Comparison of ENCODE assay signal across 8 cellular contexts in the genomic region with DNA sequence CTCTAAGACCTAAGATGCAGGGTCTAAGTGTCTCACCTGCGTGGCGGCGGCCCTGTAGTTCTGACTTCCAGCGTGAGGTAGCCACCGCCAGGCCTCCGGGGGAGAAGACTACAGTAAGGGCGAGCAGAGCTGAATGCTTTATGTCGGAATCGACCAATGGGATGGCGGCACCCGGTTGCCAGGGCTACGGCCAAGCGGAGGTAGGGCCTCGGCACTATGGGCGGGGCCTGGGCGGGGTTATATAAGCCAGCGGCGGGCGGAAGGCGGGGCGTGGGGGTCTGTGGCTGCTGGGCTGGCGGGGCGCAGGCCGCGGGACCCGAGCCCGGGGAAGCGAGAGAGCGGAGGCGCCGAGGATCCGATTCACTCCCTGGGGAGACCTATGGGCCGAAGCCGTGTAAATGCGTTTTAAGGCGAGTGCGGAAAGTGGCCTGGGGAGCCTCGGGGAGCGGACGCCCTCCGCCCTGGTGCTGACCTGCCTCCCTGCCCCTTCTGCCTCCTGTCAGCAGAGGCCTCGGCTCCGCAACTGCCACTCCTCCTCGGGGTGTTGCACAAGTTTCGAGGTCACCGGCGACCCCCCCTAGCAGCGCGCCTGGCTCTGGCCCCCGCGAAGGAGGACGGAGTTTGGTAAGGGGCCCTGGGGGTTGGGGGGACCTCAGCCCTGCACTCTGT. TPM values are rescaled to one million over a fixed set of nuclear protein-coding genes. Genes with fewer than 3 reads are reported as not detected.
DNase-seq lines count a peak whose midpoint lies in the region; ATAC-seq, FAIRE-seq and TF ChIP-seq lines count a peak whose summit lies in the region.

A gene (plus strand): TSS at position 269 of the 669 bp plus-strand sequence. CDS start 1,097 bp downstream, outside the sequence.

- H3K4me3 Mint-ChIP-seq in activated naive CD8-positive, alpha-beta T cell treated with anti-CD3 and anti-CD28 coated beads, Interleukin-2, amount 50 U/mL, for 24 hours: peak within 1 kb of the TSS; percentile 80

- H3K27ac ChIP-seq in SU-DHL-6 (ENCODE audit: low read depth, low read length) (no peak within 1 kb of the TSS), cardiac muscle cell (no peak within 1 kb of the TSS), pancreas (no peak within 1 kb of the TSS), thyroid gland (no peak within 1 kb of the TSS)

- no peaks in the 10 kb centered on the region for H4K20me1 ChIP-seq in SU-DHL-6 (ENCODE audit: low read depth, low read length)

- peak within 1 kb of the TSS; percentile 50 for H3K4me2 ChIP-seq in SU-DHL-6 (ENCODE audit: low read depth, low read length, poor library complexity, severe bottlenecking)

- peak within 1 kb of the TSS; percentile 71 for H3K27ac Mint-ChIP-seq in activated naive CD8-positive, alpha-beta T cell treated with anti-CD3 and anti-CD28 coated beads, Interleukin-2, amount 50 U/mL, for 24 hours

- H3K4me1 ChIP-seq in cardiac muscle cell (ENCODE audit: low read depth) (no peaks in the 10 kb centered on the region), pancreas (peaks cover 0 to 10% (median 8%) of the 10 kb centered on the region in 3 donors), thyroid gland (peaks cover 11 to 18% of the 10 kb centered on the region in 2 donors)

- no peaks in the 10 kb centered on the region for H3K27me3 ChIP-seq in SU-DHL-6 (ENCODE audit: low read length)
- peaks cover 34% of the 10 kb centered on the region for H3K27me3 ChIP-seq in cardiac muscle cell
- H3K27me3 ChIP-seq in pancreas: no peaks in the 10 kb centered on the region
- no peaks in the 10 kb centered on the region for H3K27me3 ChIP-seq in thyroid gland

- H3K4me3 ChIP-seq in GM08714 (ENCODE audit: low read length): peak within 1 kb of the TSS; percentile 60
- H3K4me3 ChIP-seq in SU-DHL-6 (ENCODE audit: insufficient read depth, low read length, poor library complexity, severe bottlenecking): peak within 1 kb of the TSS; percentile 46
- peak within 1 kb of the TSS; percentile 46 for H3K4me3 ChIP-seq in cardiac muscle cell
- peak within 1 kb of the TSS; percentile 41 to 85 (median 73) for H3K4me3 ChIP-seq in pancreas
- H3K4me3 ChIP-seq in thyroid gland (replicated peaks in 1 of 3): peak within 1 kb of the TSS; percentile 38 to 70 (median 68)

- no peak within 1 kb of the TSS for H3K9ac ChIP-seq in SU-DHL-6 (ENCODE audit: low read length)

- peaks cover 19% of the 10 kb centered on the region for H3K4me1 Mint-ChIP-seq in activated naive CD8-positive, alpha-beta T cell treated with anti-CD3 and anti-CD28 coated beads, Interleukin-2, amount 50 U/mL, for 24 hours

- no peak for FAIRE-seq in pancreas (lab: Jason Lieb, UNC)

- DNase-seq in NCI-H1092 treated with DMSO at 0.1 percent for 48 hours (lab: John Stamatoyannopoulos, UW): peak; percentile 97
- DNase-seq in activated naive CD8-positive, alpha-beta T cell treated with anti-CD3 and anti-CD28 coated beads, Interleukin-2, amount 50 U/mL, for 24 hours: peak; percentile 98
- peak; percentile 96 to 98 for DNase-seq in cardiac muscle cell (ENCODE audit: low read depth in 1 of 2, low spot score in 1 of 2)
- DNase-seq in pancreas: peak; percentile 96 to 99 (median 98)
- DNase-seq in thyroid gland: peak; percentile 98

- H3K9me2 ChIP-seq in SU-DHL-6 (replicated peaks; ENCODE audit: insufficient read depth, low read length): no peaks in the 10 kb centered on the region

- WGBS in pancreas, 2 donors: 1% methylated on average over 34 to 52 of the region's 52 CpGs
- 0% methylated on average over 7 to 12 of the region's 52 CpGs for WGBS in thyroid gland, 2 donors

- H2AFZ ChIP-seq in SU-DHL-6 (ENCODE audit: low read depth, low read length, severe bottlenecking): peak within 1 kb of the TSS; percentile 49

- peak; percentile 97 for ATAC-seq in HG02610 (IDR thresholded peaks at IDR 0.05; ENCODE audit: unreplicated experiment)
- peak; percentile 99 for ATAC-seq in activated naive CD8-positive, alpha-beta T cell treated with anti-CD3 and anti-CD28 coated beads, Interleukin-2, amount 50 U/mL, for 24 hours
- ATAC-seq in pancreas: peak; percentile 98 to 100 (median 99)

- H3K27me3 Mint-ChIP-seq in activated naive CD8-positive, alpha-beta T cell treated with anti-CD3 and anti-CD28 coated beads, Interleukin-2, amount 50 U/mL, for 24 hours: no peaks in the 10 kb centered on the region

- intact Hi-C loops in pancreas (cut with DNase I) (no loop called here), thyroid gland (cut with DNase I) (loop anchor here (5.0 to 10.0 kb wide), 2 partner anchors 146 to 369 kb away; no protein-coding TSS in a partner anchor)

- H3K79me2 ChIP-seq in SU-DHL-6 (ENCODE audit: insufficient read depth, low read length): no peaks in the 10 kb centered on the region

- no peaks in the 10 kb centered on the region for H3K36me3 ChIP-seq in SU-DHL-6 (ENCODE audit: low read length)
- no peaks in the 10 kb centered on the region for H3K36me3 ChIP-seq in cardiac muscle cell
- no peaks in the 10 kb centered on the region for H3K36me3 ChIP-seq in pancreas
- H3K36me3 ChIP-seq in thyroid gland: no peaks in the 10 kb centered on the region

- peak; percentile 9 to 89 for TF ChIP-seq POLR2A in thyroid gland (IDR thresholded peaks at IDR 0.05)

- H3K9me3 ChIP-seq in SU-DHL-6 (ENCODE audit: insufficient read depth, low read length) (no peaks in the 10 kb centered on the region), cardiac muscle cell (ENCODE audit: low read depth) (no peaks in the 10 kb centered on the region), pancreas (no peaks in the 10 kb centered on the region), thyroid gland (no peaks in the 10 kb centered on the region)

- H3K36me3 Mint-ChIP-seq in activated naive CD8-positive, alpha-beta T cell treated with anti-CD3 and anti-CD28 coated beads, Interleukin-2, amount 50 U/mL, for 24 hours (ENCODE audit: low read depth): no peaks in the 10 kb centered on the region

- H3F3A ChIP-seq in SU-DHL-6 (ENCODE audit: insufficient read depth): no peaks in the 10 kb centered on the region

- H3K9me3 Mint-ChIP-seq in activated naive CD8-positive, alpha-beta T cell treated with anti-CD3 and anti-CD28 coated beads, Interleukin-2, amount 50 U/mL, for 24 hours: no peaks in the 10 kb centered on the region

- TF ChIP-seq CTCF in SU-DHL-6 (IDR thresholded peaks at IDR 0.05; ENCODE audit: insufficient read depth, low read length, poor library complexity, severe bottlenecking) (no peak), cardiac muscle cell (IDR thresholded peaks at IDR 0.05; ENCODE audit: low read depth, low read length) (no peak), pancreas (IDR thresholded peaks at IDR 0.05) (no peak), thyroid gland (IDR thresholded peaks at IDR 0.05) (peak in 1 of 6 experiments; percentile 8)

RNA-seq across cellular contexts. Expression of the gene that starts here (rescaled TPM):
- total RNA-seq in cardiac muscle cell (7.7 and 9.7 TPM in 2 replicates), pancreas (1 to 10 TPM; 1.2 to 3.8 (median 2.1) TPM), thyroid gland (10 to 100 TPM in 1 of 4 donors, 1 to 10 TPM in 3; 4.9 to 13.6 (median 5.3) TPM)
- polyA plus RNA-seq in cardiac muscle cell (13.4 and 18.6 TPM in 2 replicates), pancreas (1 to 10 TPM; 2.4 to 5.0 TPM)
